ENCODE assay signal across 33 cellular contexts in genomic region chr9:27382989-27383388, GRCh38.
DNase-seq lines count a peak whose midpoint lies in the region; ATAC-seq and TF ChIP-seq lines count a peak whose summit lies in the region.
"Had no signal": no experiment of that assay in that cellular context is flagged by ENCODE, and none has a peak within 500 bp of the region (broad histone marks: within the 10 kb centered on the region; RNA-seq: fewer than 3 reads in every experiment).

No MANE protein-coding gene starts in this region.

- no peaks in the 10 kb centered on the region for H3K27me3 ChIP-seq in colonic mucosa
- no peaks in the 10 kb centered on the region for H3K27me3 ChIP-seq in upper lobe of right lung
- H3K27me3 ChIP-seq: neural progenitor cell, pancreas, right atrium auricular region, spleen had no signal

- H3K4me1 ChIP-seq in colonic mucosa = no peaks in the 10 kb centered on the region
- peaks cover 30% of the 10 kb centered on the region for H3K4me1 ChIP-seq in upper lobe of right lung
- H3K4me1 ChIP-seq: heart right ventricle, right atrium auricular region had no signal

- DNase-seq in colonic mucosa (no peak), naive B cell (no peak), upper lobe of right lung (no peak)
- DNase-seq: activated CD4-positive, alpha-beta T cell treated with anti-CD3 and anti-CD28 coated beads, Interleukin-2, amount 50 U/mL, for 1 hour; activated CD4-positive, CD25-positive, alpha-beta regulatory T cell; activated effector memory CD4-positive, alpha-beta T cell treated with anti-CD3 and anti-CD28 coated beads, Interleukin-2, amount 50 U/mL, for 16 hours; activated naive CD8-positive, alpha-beta T cell treated with anti-CD3 and anti-CD28 coated beads for 36 hours; activated T-cell treated with anti-CD3 and anti-CD28 coated beads, Interleukin-2, amount 50 U/mL, for 24 hours; anterior cingulate cortex; CD4-positive, alpha-beta T cell; cortex of kidney; GM23248; heart right ventricle; IMR-90; NCI-H1092; NCI-H187; NK-92 treated with Interleukin-12 subunit alpha and Interleukin-12 subunit beta, amount 100 ng/mL, for 24 hours; PC-3; SK-N-SH; spleen; stimulated activated CD4-positive, alpha-beta T cell treated with anti-CD3 and anti-CD28 coated beads, Interleukin-2, amount 100 ng/mL, for 24 hours; stimulated activated naive CD8-positive, alpha-beta T cell treated with anti-CD3 and anti-CD28 coated beads, Interleukin-15, amount 100 ng/mL, for 72 hours had no signal

- no peaks in the 10 kb centered on the region for H3K9me3 Mint-ChIP-seq in IgD-negative memory B cell
- no peaks in the 10 kb centered on the region for H3K9me3 Mint-ChIP-seq in naive B cell
- H3K9me3 Mint-ChIP-seq: activated naive CD8-positive, alpha-beta T cell treated with anti-CD3 and anti-CD28 coated beads for 36 hours; activated T-cell treated with anti-CD3 and anti-CD28 coated beads, Interleukin-2, amount 50 U/mL, for 24 hours; CD4-positive, alpha-beta T cell; neural progenitor cell; stimulated activated naive CD8-positive, alpha-beta T cell treated with anti-CD3 and anti-CD28 coated beads, Interleukin-15, amount 100 ng/mL, for 72 hours; T-helper 1 cell treated with Interleukin-12 subunit alpha and Interleukin-12 subunit beta and Interleukin-4 antibody, amounts not matched to agents 30 μg/mL and 1 μg/mL, for 36 hours had no signal

- ATAC-seq in naive B cell (ENCODE audit: low read depth in 2 of 2) (no peak), upper lobe of right lung (peak; percentile 55), HG03045 (IDR thresholded peaks at IDR 0.05; ENCODE audit: unreplicated experiment) (no peak), GM18873 (IDR thresholded peaks at IDR 0.05; ENCODE audit: low FRiP score, unreplicated experiment) (no peak), HG02840 (IDR thresholded peaks at IDR 0.05; ENCODE audit: low FRiP score, unreplicated experiment) (no peak)
- ATAC-seq: heart right ventricle; PC-3; Right ventricle myocardium inferior; stimulated activated naive CD8-positive, alpha-beta T cell treated with anti-CD3 and anti-CD28 coated beads, Interleukin-15, amount 100 ng/mL, for 72 hours had no signal

- intact Hi-C loops in colonic mucosa (cut with DNase I) (no loop called here), upper lobe of right lung (cut with DNase I) (no loop called here)

- H3K4me3 ChIP-seq in colonic mucosa (no peak overlapping the region), upper lobe of right lung (no peak overlapping the region)
- H3K4me3 ChIP-seq: cardiac muscle cell, GM23248, heart right ventricle, lung, neural progenitor cell, pancreas, right atrium auricular region, spleen had no signal

- H3K9ac ChIP-seq in colonic mucosa (ENCODE audit: low read depth in 2 of 2, low read length in 2 of 2) = peak overlapping the region in 1 of 2 donors; percentile 9
- H3K9ac ChIP-seq: GM23248, neural progenitor cell, SK-N-SH had no signal

- H3K9me3 ChIP-seq in colonic mucosa (no peaks in the 10 kb centered on the region), upper lobe of right lung (no peaks in the 10 kb centered on the region)
- H3K9me3 ChIP-seq: heart right ventricle, pancreas, right atrium auricular region, SK-N-SH, spleen had no signal

- H3K27ac Mint-ChIP-seq in IgD-negative memory B cell (peak overlapping the region in 2 of 3 donors; percentile 9 to 51), naive B cell (peak overlapping the region; percentile 13 to 90 (median 48))
- H3K27ac Mint-ChIP-seq: activated naive CD8-positive, alpha-beta T cell treated with anti-CD3 and anti-CD28 coated beads for 36 hours; activated T-cell treated with anti-CD3 and anti-CD28 coated beads, Interleukin-2, amount 50 U/mL, for 24 hours; CD4-positive, alpha-beta T cell; neural progenitor cell; stimulated activated naive CD8-positive, alpha-beta T cell treated with anti-CD3 and anti-CD28 coated beads, Interleukin-15, amount 100 ng/mL, for 72 hours; T-helper 1 cell treated with Interleukin-12 subunit alpha and Interleukin-12 subunit beta and Interleukin-4 antibody, amounts not matched to agents 30 μg/mL and 1 μg/mL, for 36 hours had no signal

- H3K27me3 Mint-ChIP-seq in IgD-negative memory B cell (peaks cover 1% of the 10 kb centered on the region), naive B cell (no peaks in the 10 kb centered on the region)
- H3K27me3 Mint-ChIP-seq: activated T-cell treated with anti-CD3 and anti-CD28 coated beads, Interleukin-2, amount 50 U/mL, for 24 hours; CD4-positive, alpha-beta T cell had no signal

- H3K4me3 Mint-ChIP-seq in IgD-negative memory B cell (peak overlapping the region in 2 of 4 donors; percentile 86 to 87), naive B cell (peak overlapping the region in 5 of 8 donors; percentile 28 to 82 (median 74))
- H3K4me3 Mint-ChIP-seq: activated naive CD8-positive, alpha-beta T cell treated with anti-CD3 and anti-CD28 coated beads for 36 hours; activated T-cell treated with anti-CD3 and anti-CD28 coated beads, Interleukin-2, amount 50 U/mL, for 24 hours; CD4-positive, alpha-beta T cell; neural progenitor cell; stimulated activated naive CD8-positive, alpha-beta T cell treated with anti-CD3 and anti-CD28 coated beads, Interleukin-15, amount 100 ng/mL, for 72 hours; T-helper 1 cell treated with Interleukin-12 subunit alpha and Interleukin-12 subunit beta and Interleukin-4 antibody, amounts not matched to agents 30 μg/mL and 1 μg/mL, for 36 hours had no signal

- TF ChIP-seq CTCF in colonic mucosa (IDR thresholded peaks at IDR 0.05) = no peak
- no peak for TF ChIP-seq CTCF in upper lobe of right lung (IDR thresholded peaks at IDR 0.05)

- H3K36me3 ChIP-seq in colonic mucosa (no peaks in the 10 kb centered on the region), upper lobe of right lung (no peaks in the 10 kb centered on the region)
- H3K36me3 ChIP-seq: cardiac muscle cell, heart right ventricle, neural progenitor cell, pancreas, right atrium auricular region, spleen had no signal

- H3K36me3 Mint-ChIP-seq in IgD-negative memory B cell (peaks cover 2% of the 10 kb centered on the region), naive B cell (no peaks in the 10 kb centered on the region)
- H3K36me3 Mint-ChIP-seq: activated naive CD8-positive, alpha-beta T cell treated with anti-CD3 and anti-CD28 coated beads for 36 hours; neural progenitor cell had no signal

- H3K4me1 Mint-ChIP-seq in IgD-negative memory B cell (peaks cover 71 to 77% (median 72%) of the 10 kb centered on the region in 3 donors), naive B cell (peaks cover 69 to 98% (median 91%) of the 10 kb centered on the region in 3 donors)

- peak overlapping the region; percentile 74 for H3K27ac ChIP-seq in colonic mucosa
- no peak overlapping the region for H3K27ac ChIP-seq in upper lobe of right lung
- H3K27ac ChIP-seq: cardiac muscle cell, GM23248, heart right ventricle, neural progenitor cell, right atrium auricular region had no signal
